Comparison of ENCODE assay signal across 1 cellular context in the genomic region with DNA sequence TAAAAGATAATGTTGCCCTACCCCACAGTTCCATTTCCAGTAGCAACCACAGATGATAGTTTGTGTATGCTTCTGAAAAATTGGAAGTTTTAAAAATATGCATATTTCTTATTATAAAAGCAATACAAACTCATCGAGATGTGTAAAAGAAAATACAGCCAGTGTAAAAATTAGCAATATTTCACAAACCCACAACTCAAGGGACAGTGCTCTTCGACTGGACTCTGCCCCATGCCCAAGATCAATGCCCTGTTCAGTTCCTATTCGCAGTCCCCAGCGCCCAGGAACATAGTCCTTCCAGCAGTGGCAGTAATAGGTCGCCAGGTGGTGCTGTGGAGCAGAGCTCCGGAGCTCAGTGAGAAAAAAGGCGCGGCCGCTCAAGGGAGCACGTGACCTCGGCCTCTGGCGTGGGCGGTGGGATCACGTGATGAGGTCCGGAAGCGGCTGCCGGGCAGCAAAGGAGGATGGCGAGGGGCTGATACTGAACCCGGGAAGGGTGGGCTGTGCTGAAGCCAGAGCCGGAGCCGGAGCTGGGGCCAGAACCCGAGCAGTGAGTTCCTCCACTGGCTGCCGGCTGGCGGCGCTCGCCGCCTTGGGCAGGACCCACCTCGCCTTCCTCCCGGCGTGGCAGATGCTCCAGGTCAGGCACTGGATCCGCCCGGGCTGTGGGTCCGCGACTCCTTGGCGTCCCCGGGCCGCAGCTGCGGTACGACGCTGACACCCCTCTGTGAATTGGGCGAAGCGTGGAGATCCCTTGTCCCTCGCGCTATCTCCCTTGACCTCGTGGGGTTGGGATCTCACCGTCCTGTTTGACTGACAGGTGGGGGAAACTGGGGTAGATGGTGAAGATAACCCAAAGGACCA.
TF ChIP-seq lines count a peak whose summit lies in the region.

A gene (plus strand): TSS at position 430 of the 864 bp plus-strand sequence. CDS start 11,190 bp downstream, outside the sequence.

TF ChIP-seq in HepG2, 621 proteins besides CTCF, POLR2A, EP300 and RAD21 (continued from another document and continues in another):
- TF ChIP-seq SYNCRIP (IDR thresholded peaks at IDR 0.05; ENCODE audit: insufficient read depth, low read depth, low read length) (no peak), THYN1 (CRISPR knock-in tag; IDR thresholded peaks at IDR 0.05; ENCODE audit: borderline replicate concordance, low read depth) (no peak), ZBTB3 (CRISPR knock-in tag; IDR thresholded peaks at IDR 0.05; ENCODE audit: borderline replicate concordance, low read depth) (no peak), MIER3 (CRISPR knock-in tag; IDR thresholded peaks at IDR 0.05; ENCODE audit: borderline replicate concordance) (peak; percentile 82; the same call in 1 of the 2 replicates), ZFP37 (CRISPR knock-in tag; IDR thresholded peaks at IDR 0.05; ENCODE audit: borderline replicate concordance) (peak; percentile 31), HDAC2 (CRISPR knock-in tag; IDR thresholded peaks at IDR 0.05) (peak; percentile 83), ZBTB7A (CRISPR knock-in tag; IDR thresholded peaks at IDR 0.05) (no peak), GLI4 (CRISPR knock-in tag; IDR thresholded peaks at IDR 0.05; ENCODE audit: borderline replicate concordance) (no peak), ZNF747 (CRISPR knock-in tag; IDR thresholded peaks at IDR 0.05; ENCODE audit: borderline replicate concordance) (peak; percentile 59; the same call in 1 of the 2 replicates), SOX13 (IDR thresholded peaks at IDR 0.05) (peak; percentile 46; the same call in 1 of the 2 replicates), SOX13 (CRISPR knock-in tag; conservative IDR thresholded peaks at IDR 0.05 in 1 of 2, IDR thresholded peaks at IDR 0.05 in 1 of 2) (peak in 1 of 2 experiments; percentile 57; a peak in 2 of 4 replicates), MAFF (IDR thresholded peaks at IDR 0.05; ENCODE audit: low read depth, low read length) (no peak), AGO2 (optimal IDR thresholded peaks at IDR 0.05; ENCODE audit: low read depth, low read length) (peak; percentile 24), SMYD3 (CRISPR knock-in tag; IDR thresholded peaks at IDR 0.05) (no peak; the same call in 1 of the 2 replicates), ZNF274 (CRISPR knock-in tag; IDR thresholded peaks at IDR 0.05) (peak; percentile 92), ZNF788 (CRISPR knock-in tag; IDR thresholded peaks at IDR 0.05; ENCODE audit: borderline replicate concordance) (peak; percentile 81; the same call in 1 of the 2 replicates), ZNF607 (CRISPR knock-in tag; IDR thresholded peaks at IDR 0.05; ENCODE audit: borderline replicate concordance) (peak; percentile 96), NCOA5 (CRISPR knock-in tag; IDR thresholded peaks at IDR 0.05) (no peak), PRMT3 (CRISPR knock-in tag; IDR thresholded peaks at IDR 0.05; ENCODE audit: borderline replicate concordance, low read depth) (peak; percentile 72; the same call in 1 of the 2 replicates), CENPT (CRISPR knock-in tag; IDR thresholded peaks at IDR 0.05; ENCODE audit: low read depth) (no peak), ZNF543 (CRISPR knock-in tag; IDR thresholded peaks at IDR 0.05) (no peak), MEF2D (CRISPR knock-in tag; IDR thresholded peaks at IDR 0.05) (0 out of 2 replicates have a peak, but pooled peaks have one; percentile 50), ZMAT3 (CRISPR knock-in tag; conservative IDR thresholded peaks at IDR 0.05) (no peak; the same call in 1 of the 2 replicates), ZNF7 (CRISPR knock-in tag; IDR thresholded peaks at IDR 0.05) (no peak), GABPA (IDR thresholded peaks at IDR 0.05; ENCODE audit: low read depth, low read length) (no peak), GABPA (CRISPR knock-in tag; IDR thresholded peaks at IDR 0.05; ENCODE audit: low read depth) (peak; percentile 60; the same call in 1 of the 2 replicates), GATAD1 (CRISPR knock-in tag; IDR thresholded peaks at IDR 0.05) (peak; percentile 86), ZNF224 (CRISPR knock-in tag; IDR thresholded peaks at IDR 0.05) (0 out of 2 replicates have a peak, but pooled peaks have one; percentile 59)
- TF ChIP-seq, protein P1, sequence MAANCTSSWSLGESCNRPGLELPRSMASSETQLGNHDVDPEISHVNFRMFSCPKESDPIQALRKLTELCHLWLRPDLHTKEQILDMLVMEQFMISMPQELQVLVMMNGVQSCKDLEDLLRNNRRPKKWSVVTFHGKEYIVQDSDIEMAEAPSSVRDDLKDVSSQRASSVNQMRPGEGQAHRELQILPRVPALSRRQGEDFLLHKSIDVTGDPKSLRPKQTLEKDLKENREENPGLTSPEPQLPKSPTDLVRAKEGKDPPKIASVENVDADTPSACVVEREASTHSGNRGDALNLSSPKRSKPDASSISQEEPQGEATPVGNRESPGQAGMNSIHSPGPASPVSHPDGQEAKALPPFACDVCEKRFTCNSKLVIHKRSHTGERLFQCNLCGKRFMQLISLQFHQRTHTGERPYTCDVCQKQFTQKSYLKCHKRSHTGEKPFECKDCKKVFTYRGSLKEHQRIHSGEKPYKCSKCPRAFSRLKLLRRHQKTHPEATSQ (CRISPR knock-in tag; IDR thresholded peaks at IDR 0.05; ENCODE audit: borderline replicate concordance), result no peak
- TF ChIP-seq, protein P2, sequence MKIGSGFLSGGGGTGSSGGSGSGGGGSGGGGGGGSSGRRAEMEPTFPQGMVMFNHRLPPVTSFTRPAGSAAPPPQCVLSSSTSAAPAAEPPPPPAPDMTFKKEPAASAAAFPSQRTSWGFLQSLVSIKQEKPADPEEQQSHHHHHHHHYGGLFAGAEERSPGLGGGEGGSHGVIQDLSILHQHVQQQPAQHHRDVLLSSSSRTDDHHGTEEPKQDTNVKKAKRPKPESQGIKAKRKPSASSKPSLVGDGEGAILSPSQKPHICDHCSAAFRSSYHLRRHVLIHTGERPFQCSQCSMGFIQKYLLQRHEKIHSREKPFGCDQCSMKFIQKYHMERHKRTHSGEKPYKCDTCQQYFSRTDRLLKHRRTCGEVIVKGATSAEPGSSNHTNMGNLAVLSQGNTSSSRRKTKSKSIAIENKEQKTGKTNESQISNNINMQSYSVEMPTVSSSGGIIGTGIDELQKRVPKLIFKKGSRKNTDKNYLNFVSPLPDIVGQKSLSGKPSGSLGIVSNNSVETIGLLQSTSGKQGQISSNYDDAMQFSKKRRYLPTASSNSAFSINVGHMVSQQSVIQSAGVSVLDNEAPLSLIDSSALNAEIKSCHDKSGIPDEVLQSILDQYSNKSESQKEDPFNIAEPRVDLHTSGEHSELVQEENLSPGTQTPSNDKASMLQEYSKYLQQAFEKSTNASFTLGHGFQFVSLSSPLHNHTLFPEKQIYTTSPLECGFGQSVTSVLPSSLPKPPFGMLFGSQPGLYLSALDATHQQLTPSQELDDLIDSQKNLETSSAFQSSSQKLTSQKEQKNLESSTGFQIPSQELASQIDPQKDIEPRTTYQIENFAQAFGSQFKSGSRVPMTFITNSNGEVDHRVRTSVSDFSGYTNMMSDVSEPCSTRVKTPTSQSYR (CRISPR knock-in tag; IDR thresholded peaks at IDR 0.05; ENCODE audit: borderline replicate concordance), result no peak
- TF ChIP-seq, protein P3, sequence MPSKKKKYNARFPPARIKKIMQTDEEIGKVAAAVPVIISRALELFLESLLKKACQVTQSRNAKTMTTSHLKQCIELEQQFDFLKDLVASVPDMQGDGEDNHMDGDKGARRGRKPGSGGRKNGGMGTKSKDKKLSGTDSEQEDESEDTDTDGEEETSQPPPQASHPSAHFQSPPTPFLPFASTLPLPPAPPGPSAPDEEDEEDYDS (CRISPR knock-in tag; IDR thresholded peaks at IDR 0.05), result peak; percentile 63; the same call in 1 of the 2 replicates
- TF ChIP-seq, protein P4, sequence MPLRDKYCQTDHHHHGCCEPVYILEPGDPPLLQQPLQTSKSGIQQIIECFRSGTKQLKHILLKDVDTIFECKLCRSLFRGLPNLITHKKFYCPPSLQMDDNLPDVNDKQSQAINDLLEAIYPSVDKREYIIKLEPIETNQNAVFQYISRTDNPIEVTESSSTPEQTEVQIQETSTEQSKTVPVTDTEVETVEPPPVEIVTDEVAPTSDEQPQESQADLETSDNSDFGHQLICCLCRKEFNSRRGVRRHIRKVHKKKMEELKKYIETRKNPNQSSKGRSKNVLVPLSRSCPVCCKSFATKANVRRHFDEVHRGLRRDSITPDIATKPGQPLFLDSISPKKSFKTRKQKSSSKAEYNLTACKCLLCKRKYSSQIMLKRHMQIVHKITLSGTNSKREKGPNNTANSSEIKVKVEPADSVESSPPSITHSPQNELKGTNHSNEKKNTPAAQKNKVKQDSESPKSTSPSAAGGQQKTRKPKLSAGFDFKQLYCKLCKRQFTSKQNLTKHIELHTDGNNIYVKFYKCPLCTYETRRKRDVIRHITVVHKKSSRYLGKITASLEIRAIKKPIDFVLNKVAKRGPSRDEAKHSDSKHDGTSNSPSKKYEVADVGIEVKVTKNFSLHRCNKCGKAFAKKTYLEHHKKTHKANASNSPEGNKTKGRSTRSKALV (CRISPR knock-in tag; IDR thresholded peaks at IDR 0.05), result peak; percentile 46
- TF ChIP-seq, protein P5, sequence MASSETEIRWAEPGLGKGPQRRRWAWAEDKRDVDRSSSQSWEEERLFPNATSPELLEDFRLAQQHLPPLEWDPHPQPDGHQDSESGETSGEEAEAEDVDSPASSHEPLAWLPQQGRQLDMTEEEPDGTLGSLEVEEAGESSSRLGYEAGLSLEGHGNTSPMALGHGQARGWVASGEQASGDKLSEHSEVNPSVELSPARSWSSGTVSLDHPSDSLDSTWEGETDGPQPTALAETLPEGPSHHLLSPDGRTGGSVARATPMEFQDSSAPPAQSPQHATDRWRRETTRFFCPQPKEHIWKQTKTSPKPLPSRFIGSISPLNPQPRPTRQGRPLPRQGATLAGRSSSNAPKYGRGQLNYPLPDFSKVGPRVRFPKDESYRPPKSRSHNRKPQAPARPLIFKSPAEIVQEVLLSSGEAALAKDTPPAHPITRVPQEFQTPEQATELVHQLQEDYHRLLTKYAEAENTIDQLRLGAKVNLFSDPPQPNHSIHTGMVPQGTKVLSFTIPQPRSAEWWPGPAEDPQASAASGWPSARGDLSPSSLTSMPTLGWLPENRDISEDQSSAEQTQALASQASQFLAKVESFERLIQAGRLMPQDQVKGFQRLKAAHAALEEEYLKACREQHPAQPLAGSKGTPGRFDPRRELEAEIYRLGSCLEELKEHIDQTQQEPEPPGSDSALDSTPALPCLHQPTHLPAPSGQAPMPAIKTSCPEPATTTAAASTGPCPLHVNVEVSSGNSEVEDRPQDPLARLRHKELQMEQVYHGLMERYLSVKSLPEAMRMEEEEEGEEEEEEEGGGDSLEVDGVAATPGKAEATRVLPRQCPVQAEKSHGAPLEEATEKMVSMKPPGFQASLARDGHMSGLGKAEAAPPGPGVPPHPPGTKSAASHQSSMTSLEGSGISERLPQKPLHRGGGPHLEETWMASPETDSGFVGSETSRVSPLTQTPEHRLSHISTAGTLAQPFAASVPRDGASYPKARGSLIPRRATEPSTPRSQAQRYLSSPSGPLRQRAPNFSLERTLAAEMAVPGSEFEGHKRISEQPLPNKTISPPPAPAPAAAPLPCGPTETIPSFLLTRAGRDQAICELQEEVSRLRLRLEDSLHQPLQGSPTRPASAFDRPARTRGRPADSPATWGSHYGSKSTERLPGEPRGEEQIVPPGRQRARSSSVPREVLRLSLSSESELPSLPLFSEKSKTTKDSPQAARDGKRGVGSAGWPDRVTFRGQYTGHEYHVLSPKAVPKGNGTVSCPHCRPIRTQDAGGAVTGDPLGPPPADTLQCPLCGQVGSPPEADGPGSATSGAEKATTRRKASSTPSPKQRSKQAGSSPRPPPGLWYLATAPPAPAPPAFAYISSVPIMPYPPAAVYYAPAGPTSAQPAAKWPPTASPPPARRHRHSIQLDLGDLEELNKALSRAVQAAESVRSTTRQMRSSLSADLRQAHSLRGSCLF (CRISPR knock-in tag; IDR thresholded peaks at IDR 0.05; ENCODE audit: borderline replicate concordance), result 0 out of 2 replicates have a peak, but pooled peaks have one; percentile 62
- TF ChIP-seq, protein P6, sequence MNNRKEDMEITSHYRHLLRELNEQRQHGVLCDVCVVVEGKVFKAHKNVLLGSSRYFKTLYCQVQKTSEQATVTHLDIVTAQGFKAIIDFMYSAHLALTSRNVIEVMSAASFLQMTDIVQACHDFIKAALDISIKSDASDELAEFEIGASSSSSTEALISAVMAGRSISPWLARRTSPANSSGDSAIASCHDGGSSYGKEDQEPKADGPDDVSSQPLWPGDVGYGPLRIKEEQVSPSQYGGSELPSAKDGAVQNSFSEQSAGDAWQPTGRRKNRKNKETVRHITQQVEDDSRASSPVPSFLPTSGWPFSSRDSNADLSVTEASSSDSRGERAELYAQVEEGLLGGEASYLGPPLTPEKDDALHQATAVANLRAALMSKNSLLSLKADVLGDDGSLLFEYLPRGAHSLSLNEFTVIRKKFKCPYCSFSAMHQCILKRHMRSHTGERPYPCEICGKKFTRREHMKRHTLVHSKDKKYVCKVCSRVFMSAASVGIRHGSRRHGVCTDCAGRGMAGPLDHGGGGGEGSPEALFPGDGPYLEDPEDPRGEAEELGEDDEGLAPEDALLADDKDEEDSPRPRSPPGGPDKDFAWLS (CRISPR knock-in tag; IDR thresholded peaks at IDR 0.05; ENCODE audit: borderline replicate concordance), result no peak
- TF ChIP-seq, protein P7, sequence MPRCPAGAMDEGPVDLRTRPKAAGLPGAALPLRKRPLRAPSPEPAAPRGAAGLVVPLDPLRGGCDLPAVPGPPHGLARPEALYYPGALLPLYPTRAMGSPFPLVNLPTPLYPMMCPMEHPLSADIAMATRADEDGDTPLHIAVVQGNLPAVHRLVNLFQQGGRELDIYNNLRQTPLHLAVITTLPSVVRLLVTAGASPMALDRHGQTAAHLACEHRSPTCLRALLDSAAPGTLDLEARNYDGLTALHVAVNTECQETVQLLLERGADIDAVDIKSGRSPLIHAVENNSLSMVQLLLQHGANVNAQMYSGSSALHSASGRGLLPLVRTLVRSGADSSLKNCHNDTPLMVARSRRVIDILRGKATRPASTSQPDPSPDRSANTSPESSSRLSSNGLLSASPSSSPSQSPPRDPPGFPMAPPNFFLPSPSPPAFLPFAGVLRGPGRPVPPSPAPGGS (CRISPR knock-in tag; IDR thresholded peaks at IDR 0.05), result peak; percentile 30; the same call in 1 of the 2 replicates
- TF ChIP-seq, protein P8, sequence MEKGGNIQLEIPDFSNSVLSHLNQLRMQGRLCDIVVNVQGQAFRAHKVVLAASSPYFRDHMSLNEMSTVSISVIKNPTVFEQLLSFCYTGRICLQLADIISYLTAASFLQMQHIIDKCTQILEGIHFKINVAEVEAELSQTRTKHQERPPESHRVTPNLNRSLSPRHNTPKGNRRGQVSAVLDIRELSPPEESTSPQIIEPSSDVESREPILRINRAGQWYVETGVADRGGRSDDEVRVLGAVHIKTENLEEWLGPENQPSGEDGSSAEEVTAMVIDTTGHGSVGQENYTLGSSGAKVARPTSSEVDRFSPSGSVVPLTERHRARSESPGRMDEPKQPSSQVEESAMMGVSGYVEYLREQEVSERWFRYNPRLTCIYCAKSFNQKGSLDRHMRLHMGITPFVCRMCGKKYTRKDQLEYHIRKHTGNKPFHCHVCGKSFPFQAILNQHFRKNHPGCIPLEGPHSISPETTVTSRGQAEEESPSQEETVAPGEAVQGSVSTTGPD (CRISPR knock-in tag; IDR thresholded peaks at IDR 0.05), result no peak
